In the genomic region with DNA sequence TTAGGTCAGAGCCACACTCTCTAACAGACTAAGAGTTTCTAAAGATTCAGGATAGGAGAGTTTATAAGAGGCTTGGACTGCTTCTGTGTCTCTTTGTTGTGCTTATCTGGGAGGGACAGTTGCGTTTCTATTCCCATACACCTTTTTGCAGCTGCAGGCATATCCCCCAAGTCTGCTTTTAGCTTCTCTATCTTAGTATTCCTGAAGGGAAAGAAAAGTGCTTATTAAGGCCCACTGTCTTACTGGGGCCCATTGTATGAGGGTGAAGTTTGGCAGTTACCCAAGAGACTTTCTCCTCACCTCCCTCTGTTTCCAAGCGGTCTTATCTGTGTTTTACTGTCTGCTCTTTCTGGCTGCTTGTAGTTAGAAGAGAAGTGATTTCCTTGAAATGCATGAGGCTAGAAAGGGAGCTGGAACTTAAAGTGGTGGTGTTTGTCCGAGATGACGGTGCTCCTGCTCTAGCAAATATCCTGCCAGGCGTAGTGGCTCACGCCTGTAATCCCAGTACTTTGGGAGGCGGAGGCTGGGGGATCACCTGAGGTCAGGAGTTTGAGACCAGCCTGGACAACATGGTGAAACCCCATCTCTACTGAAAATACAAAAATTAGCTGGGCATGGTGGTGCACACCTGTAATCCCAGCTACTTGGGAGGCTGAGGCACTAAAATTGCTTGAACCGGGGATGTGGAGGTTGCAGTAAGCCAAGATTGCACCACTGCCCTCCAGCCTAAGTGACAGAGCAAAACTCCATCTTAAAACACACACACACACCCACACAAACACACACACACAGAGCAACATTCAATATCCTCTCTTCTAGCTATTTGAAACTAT, we compare ENCODE assay signal across 1 cellular context. TPM values are rescaled to one million over a fixed set of nuclear protein-coding genes. Genes with fewer than 3 reads are reported as not detected.
"Had no signal": no experiment of that assay in that cellular context is flagged by ENCODE, and none has a peak within 500 bp of the region (broad histone marks: within the 10 kb centered on the region; RNA-seq: fewer than 3 reads in every experiment).

No MANE protein-coding gene starts in this region.

RNA-seq across cellular contexts. Expression of a gene that starts 39.6 kb away (rescaled TPM):
- polyA plus RNA-seq: IgD-negative memory B cell had no signal
